ENCODE assay signal across 20 cellular contexts in the genomic region with DNA sequence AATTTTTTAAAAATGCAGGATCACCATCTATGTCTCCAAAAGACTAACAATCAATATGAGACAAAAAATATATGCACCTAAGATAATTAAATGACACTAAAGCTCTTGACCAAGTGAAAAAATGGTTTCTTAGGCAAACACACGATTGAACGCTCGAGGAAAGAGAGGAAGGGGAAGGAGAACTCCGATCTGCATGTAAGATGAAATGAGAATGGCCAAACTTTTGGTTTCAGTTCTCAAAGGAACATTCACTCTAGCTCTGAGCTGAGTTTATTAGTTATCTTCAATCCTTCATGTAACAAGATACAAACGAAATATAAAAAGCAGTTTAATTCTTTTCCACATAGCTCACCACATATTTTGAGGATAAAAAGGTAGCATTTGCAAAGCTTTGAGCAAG. TPM values are rescaled to one million over a fixed set of nuclear protein-coding genes. Genes with fewer than 3 reads are reported as not detected.
A peak's percentile ranks its signal among the peaks of the same experiment; 100 is the strongest.
DNase-seq lines count a peak whose midpoint lies in the region; ATAC-seq and TF ChIP-seq lines count a peak whose summit lies in the region.
"Had no signal": no experiment of that assay in that cellular context is flagged by ENCODE, and none has a peak within 500 bp of the region (broad histone marks: within the 10 kb centered on the region; RNA-seq: fewer than 3 reads in every experiment).

No MANE protein-coding gene starts in this region.

- peaks cover 0 to 4% of the 10 kb centered on the region in 2 donors for H3K36me3 Mint-ChIP-seq in naive B cell

- H4K20me1 ChIP-seq in OCI-LY7 (ENCODE audit: insufficient read depth, low read length): no peaks in the 10 kb centered on the region

- CTCF ChIA-PET in OCI-LY7 (lab: Charles Lee; ENCODE audit: unreplicated experiment): no interaction called here

- peaks cover 0 to 3% (median 0%) of the 10 kb centered on the region in 7 donors for H3K9me3 Mint-ChIP-seq in naive B cell

- no peak overlapping the region for H3K27ac ChIP-seq in OCI-LY7 (ENCODE audit: low read depth, low read length, poor library complexity, severe bottlenecking)
- H3K27ac ChIP-seq: 22Rv1, foreskin keratinocyte, ovary, RWPE1 had no signal

- TF ChIP-seq CTCF in OCI-LY7 (conservative IDR thresholded peaks at IDR 0.05; ENCODE audit: low read length): no peak

- peak overlapping the region; percentile 41; the same call in 1 of the 2 replicates for H3K4me2 ChIP-seq in OCI-LY7 (ENCODE audit: low read length)

- ATAC-seq in GM21367 (IDR thresholded peaks at IDR 0.05; ENCODE audit: unreplicated experiment) (peak; percentile 38), naive B cell (ENCODE audit: low read depth in 2 of 2) (peak; percentile 23 to 31), GM19324 (IDR thresholded peaks at IDR 0.05; ENCODE audit: low FRiP score, unreplicated experiment) (no peak), HG03135 (IDR thresholded peaks at IDR 0.05; ENCODE audit: unreplicated experiment) (no peak)
- ATAC-seq: foreskin keratinocyte, K562 had no signal

- DNase-seq in SIG-M5 treated with dmso at 0.1 percent for 504 hours (lab: John Stamatoyannopoulos, UW; ENCODE audit: unreplicated experiment): peak; percentile 58
- DNase-seq in SIG-M5 (lab: John Stamatoyannopoulos, UW): no peak
- peak; percentile 43 for DNase-seq in OCI-LY7 (ENCODE audit: low spot score)
- peak; percentile 37 for DNase-seq in naive B cell
- no peak for DNase-seq in DMS79 treated with DMSO at 0.1 percent for 48 hours (lab: John Stamatoyannopoulos, UW)
- DNase-seq: activated CD4-positive, alpha-beta T cell treated with anti-CD3 and anti-CD28 coated beads, Interleukin-2, amount 50 U/mL, for 48 hours; activated effector memory CD4-positive, alpha-beta T cell treated with anti-CD3 and anti-CD28 coated beads, Interleukin-2, amount 50 U/mL, for 16 hours; effector memory CD4-positive, alpha-beta T cell; foreskin keratinocyte; NCI-H1694; NCI-H524; ovary; small intestine; T1000 had no signal

- no TSS peak for BruUV-seq in OCI-LY7 (replicated peaks; lab: Mats Ljungman, UMichigan)

- peaks cover 39% of the 10 kb centered on the region for H3K4me1 ChIP-seq in OCI-LY7 (ENCODE audit: insufficient read depth, low read length, poor library complexity, severe bottlenecking)
- H3K4me1 ChIP-seq: foreskin keratinocyte had no signal

- peak overlapping the region; percentile 70 to 91 (median 78) for H3K4me3 Mint-ChIP-seq in naive B cell

- H3K4me1 Mint-ChIP-seq in naive B cell: peaks cover 50 to 64% (median 57%) of the 10 kb centered on the region in 3 donors

- H3K9me3 ChIP-seq in OCI-LY7 (ENCODE audit: low read length): no peaks in the 10 kb centered on the region
- H3K9me3 ChIP-seq: ovary had no signal

- H3K9me2 ChIP-seq in OCI-LY7 (ENCODE audit: insufficient read depth, low read length): no peaks in the 10 kb centered on the region

- intact Hi-C loops in OCI-LY7 (cut with micrococcal nuclease; ENCODE audit: unreplicated experiment): no loop called here

- no peak overlapping the region for H2AFZ ChIP-seq in OCI-LY7 (ENCODE audit: low read length)

- no peaks in the 10 kb centered on the region for H3K79me2 ChIP-seq in OCI-LY7 (ENCODE audit: insufficient read depth, low read depth, low read length)

- H3K27me3 Mint-ChIP-seq in naive B cell: no peaks in the 10 kb centered on the region

- no peak overlapping the region for H3K4me3 ChIP-seq in OCI-LY7 (ENCODE audit: low read depth, low read length, poor library complexity, severe bottlenecking)
- H3K4me3 ChIP-seq: K562, ovary had no signal

- POLR2A ChIA-PET in OCI-LY7 (lab: Charles Lee): interaction anchor here (0.7 kb wide), 1 partner anchor 24 kb away, joined by 4 read pairs; no protein-coding TSS in a partner anchor

- H3K27ac Mint-ChIP-seq in naive B cell: peak overlapping the region; percentile 67 to 88 (median 82)

- H3K36me3 ChIP-seq in OCI-LY7 (ENCODE audit: insufficient read depth, low read length): peaks cover 14% of the 10 kb centered on the region
- H3K36me3 ChIP-seq: ovary had no signal

RNA-seq across cellular contexts. Expression of a gene that starts 2.8 kb away (rescaled TPM):
- total RNA-seq in OCI-LY7 (2014; rRNA removed; shearing (Covaris generic)): 32.3 and 33.9 TPM in 2 replicates
- 21.3 and 23.1 TPM in 2 replicates for total RNA-seq in OCI-LY7 (2022)
- polyA plus RNA-seq in naive B cell (ENCODE audit: low read depth in 6 of 6): 10 to 100 TPM; 32.1 to 49.4 (median 43.1) TPM

RNA-seq across cellular contexts. Expression of a gene that starts 26.1 kb away (rescaled TPM):
- 81.3 and 98.6 TPM in 2 replicates for total RNA-seq in OCI-LY7 (2014; rRNA removed; shearing (Covaris generic))
- total RNA-seq in OCI-LY7 (2022): 69.2 and 86.0 TPM in 2 replicates
- 10 to 100 TPM in 4 of 6 donors, 1 to 10 TPM in 2; 7.9 to 33.7 (median 11.3) TPM for polyA plus RNA-seq in naive B cell (ENCODE audit: low read depth in 6 of 6)

Comparison
In these comparisons a context has a peak if more than half of its experiments do, and no peak if none do; other contexts are left out.
1. DNase-seq: peak in SIG-M5 treated with dmso at 0.1 percent for 504 hours (single experiment), OCI-LY7 (single experiment) and naive B cell (single experiment); none in SIG-M5 (single experiment) and DMS79 treated with DMSO at 0.1 percent for 48 hours (single experiment).
2. ATAC-seq: peak in GM21367 (single experiment) and naive B cell (2 of 2); none in GM19324 (single experiment) and HG03135 (single experiment).